ENCODE assay signal across 8 cellular contexts in genomic region chr9:86413966-86414880, GRCh38.
DNase-seq lines count a peak whose midpoint lies in the region; ATAC-seq and TF ChIP-seq lines count a peak whose summit lies in the region.

No MANE protein-coding gene starts in this region.

- H3K27me3 Mint-ChIP-seq in natural killer cell (ENCODE audit: low read depth in 2 of 2) = peaks cover 11 to 14% of the 10 kb centered on the region in 2 donors
- peaks cover 12 to 14% of the 10 kb centered on the region in 2 donors for H3K27me3 Mint-ChIP-seq in natural killer cell treated with Interleukin-12 subunit alpha and Interleukin-12 subunit beta and Interleukin-15 and Interleukin-18, amount 100 ng/mL, for 72 hours
- H3K27me3 Mint-ChIP-seq in endodermal cell (ENCODE audit: insufficient read depth) = peaks cover 68% of the 10 kb centered on the region

- H3K27ac Mint-ChIP-seq in natural killer cell = no peak overlapping the region
- H3K27ac Mint-ChIP-seq in natural killer cell treated with Interleukin-12 subunit alpha and Interleukin-12 subunit beta and Interleukin-15 and Interleukin-18, amount 100 ng/mL, for 72 hours = no peak overlapping the region
- no peak overlapping the region for H3K27ac Mint-ChIP-seq in endodermal cell

- intact Hi-C loops in natural killer cell (cut with micrococcal nuclease) = loop anchor here (1.0 kb wide), 1 partner anchor 910 kb away; no protein-coding TSS in a partner anchor

- H3K4me1 Mint-ChIP-seq in natural killer cell = no peaks in the 10 kb centered on the region
- no peaks in the 10 kb centered on the region for H3K4me1 Mint-ChIP-seq in natural killer cell treated with Interleukin-12 subunit alpha and Interleukin-12 subunit beta and Interleukin-15 and Interleukin-18, amount 100 ng/mL, for 72 hours (ENCODE audit: low read depth in 2 of 2)
- H3K4me1 Mint-ChIP-seq in endodermal cell = peaks cover 2% of the 10 kb centered on the region

- 70 to 82% methylated on average over 4 to 10 of the region's 10 CpGs for WGBS in endodermal cell (ENCODE audit: insufficient coverage in 1 of 2, insufficient read length in 1 of 2), 2 experiments

- H3K27me3 ChIP-seq in endodermal cell (ENCODE audit: control insufficient read depth, insufficient read depth, low read length, poor library complexity, severe bottlenecking) (peaks cover 43% of the 10 kb centered on the region), neural cell (ENCODE audit: insufficient read depth, low read depth, low read length) (no peaks in the 10 kb centered on the region)

- H3K9me3 Mint-ChIP-seq in natural killer cell (no peaks in the 10 kb centered on the region), endodermal cell (peaks cover 8% of the 10 kb centered on the region)
- H3K9me3 Mint-ChIP-seq in natural killer cell treated with Interleukin-12 subunit alpha and Interleukin-12 subunit beta and Interleukin-15 and Interleukin-18, amount 100 ng/mL, for 72 hours = no peaks in the 10 kb centered on the region

- ATAC-seq in natural killer cell = peak in 1 of 3 donors; percentile 53
- ATAC-seq in natural killer cell treated with Interleukin-12 subunit alpha and Interleukin-12 subunit beta and Interleukin-15 and Interleukin-18, amount 100 ng/mL, for 72 hours = no peak
- ATAC-seq in GM18873 (IDR thresholded peaks at IDR 0.05; ENCODE audit: low FRiP score, unreplicated experiment) = no peak

- no peak overlapping the region for H3K9ac ChIP-seq in endodermal cell (ENCODE audit: extremely low read depth, low read length, poor library complexity, severe bottlenecking)
- no peak overlapping the region for H3K9ac ChIP-seq in neural cell (ENCODE audit: low read length)

- peak; percentile 79 for TF ChIP-seq RAD21 in neural cell (conservative IDR thresholded peaks at IDR 0.05)

- H3K36me3 ChIP-seq in endodermal cell (ENCODE audit: control insufficient read depth, insufficient read depth, low read length) (no peaks in the 10 kb centered on the region), neural cell (ENCODE audit: insufficient read depth, low read length) (no peaks in the 10 kb centered on the region)

- no peak overlapping the region for H3K4me3 ChIP-seq in endodermal cell (ENCODE audit: low read length)
- H3K4me3 ChIP-seq in neural cell (ENCODE audit: low read length) = no peak overlapping the region

- H3K4me1 ChIP-seq in endodermal cell (ENCODE audit: control insufficient read depth, insufficient read depth, low read length) = no peaks in the 10 kb centered on the region

- no peak overlapping the region for H3K27ac ChIP-seq in endodermal cell (ENCODE audit: low read depth, low read length)
- H3K27ac ChIP-seq in neural cell (ENCODE audit: low read length) = no peak overlapping the region

- no peak overlapping the region for H2AFZ ChIP-seq in neural cell (ENCODE audit: low read depth, low read length)

- H3K79me2 ChIP-seq in neural cell (replicated peaks; ENCODE audit: insufficient read depth, low read length) = no peaks in the 10 kb centered on the region

- H3F3A ChIP-seq in neural cell (ENCODE audit: insufficient read depth, low read length, poor library complexity, severe bottlenecking) = no peaks in the 10 kb centered on the region

- H3K4me3 Mint-ChIP-seq in natural killer cell = no peak overlapping the region
- no peak overlapping the region for H3K4me3 Mint-ChIP-seq in natural killer cell treated with Interleukin-12 subunit alpha and Interleukin-12 subunit beta and Interleukin-15 and Interleukin-18, amount 100 ng/mL, for 72 hours
- H3K4me3 Mint-ChIP-seq in endodermal cell = no peak overlapping the region

- no peak for TF ChIP-seq EP300 in neural cell (conservative IDR thresholded peaks at IDR 0.05; ENCODE audit: poor library complexity, severe bottlenecking)

- H3K9me3 ChIP-seq in endodermal cell (ENCODE audit: control insufficient read depth, low read length) = peaks cover 12% of the 10 kb centered on the region
- no peaks in the 10 kb centered on the region for H3K9me3 ChIP-seq in neural cell (ENCODE audit: low read length)

- no peaks in the 10 kb centered on the region for H3K9me2 ChIP-seq in neural cell (ENCODE audit: insufficient read depth, low read length)

- no peak overlapping the region for H3K4me2 ChIP-seq in neural cell (ENCODE audit: low read length)

- H3K36me3 Mint-ChIP-seq in natural killer cell (no peaks in the 10 kb centered on the region), endodermal cell (ENCODE audit: low read depth) (peaks cover 2% of the 10 kb centered on the region)
- no peaks in the 10 kb centered on the region for H3K36me3 Mint-ChIP-seq in natural killer cell treated with Interleukin-12 subunit alpha and Interleukin-12 subunit beta and Interleukin-15 and Interleukin-18, amount 100 ng/mL, for 72 hours

- peak; percentile 83 for TF ChIP-seq CTCF in natural killer cell (IDR thresholded peaks at IDR 0.05)
- peak; percentile 88 for TF ChIP-seq CTCF in endodermal cell (conservative IDR thresholded peaks at IDR 0.05)
- TF ChIP-seq CTCF in neural cell (IDR thresholded peaks at IDR 0.05; ENCODE audit: poor library complexity, severe bottlenecking) = peak; percentile 81

- DNase-seq in natural killer cell (no peak), NCI-H526 (lab: John Stamatoyannopoulos, UW) (peak; percentile 4 to 26), endodermal cell (no peak), mucosa of gallbladder (ENCODE audit: low spot score) (no peak)
- no peak for DNase-seq in natural killer cell treated with Interleukin-12 subunit alpha and Interleukin-12 subunit beta and Interleukin-15 and Interleukin-18, amount 100 ng/mL, for 72 hours (ENCODE audit: low spot score)
- DNase-seq in activated naive CD4-positive, alpha-beta T cell (lab: John Stamatoyannopoulos, UW) = no peak

- no peaks in the 10 kb centered on the region for H4K20me1 ChIP-seq in neural cell (ENCODE audit: insufficient read depth)

TF ChIP-seq in neural cell, 6 proteins besides CTCF, POLR2A, EP300 and RAD21:
- TF ChIP-seq SMC3 (conservative IDR thresholded peaks at IDR 0.05; ENCODE audit: poor library complexity) (peak; percentile 81), POLR2AphosphoS5 (IDR thresholded peaks at IDR 0.05) (no peak)

Comparison
In these comparisons a context has a peak if more than half of its experiments do, and no peak if none do; other contexts are left out.
1. DNase-seq: peak in NCI-H526 (2 of 2); none in natural killer cell (single experiment), natural killer cell treated with Interleukin-12 subunit alpha and Interleukin-12 subunit beta and Interleukin-15 and Interleukin-18, amount 100 ng/mL, for 72 hours (single experiment), endodermal cell (single experiment), activated naive CD4-positive, alpha-beta T cell (0 of 4) and mucosa of gallbladder (single experiment).
2. Peak in every context shown above with its lines, with median percentiles within 50 percentile points of each other: CTCF ChIP-seq.